ENCODE assay signal across 1 cellular context in the genomic region with DNA sequence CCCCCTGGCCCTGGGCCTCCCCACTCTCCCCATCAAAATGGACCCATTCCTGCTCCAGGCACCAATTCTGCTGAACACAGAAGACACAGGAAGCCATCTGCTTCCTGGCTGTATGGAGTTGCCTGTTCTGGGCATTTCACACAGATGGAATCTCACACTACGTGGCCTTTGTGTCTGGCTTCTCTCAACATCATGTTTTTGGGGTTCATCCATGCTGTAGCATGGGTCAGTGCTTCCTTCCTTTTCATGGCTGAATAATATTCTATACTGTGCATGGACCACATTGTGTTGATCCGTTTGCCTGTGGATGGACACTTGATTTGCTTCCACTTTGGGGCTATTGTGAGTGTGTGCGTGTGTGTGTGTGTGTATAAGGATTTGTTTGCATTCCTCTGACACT.
TF ChIP-seq lines count a peak whose summit lies in the region.

No MANE protein-coding gene starts in this region.

TF ChIP-seq in IMR-90, 13 proteins besides CTCF, POLR2A, EP300 and RAD21 (continued from another document):
- TF ChIP-seq, protein P1, sequence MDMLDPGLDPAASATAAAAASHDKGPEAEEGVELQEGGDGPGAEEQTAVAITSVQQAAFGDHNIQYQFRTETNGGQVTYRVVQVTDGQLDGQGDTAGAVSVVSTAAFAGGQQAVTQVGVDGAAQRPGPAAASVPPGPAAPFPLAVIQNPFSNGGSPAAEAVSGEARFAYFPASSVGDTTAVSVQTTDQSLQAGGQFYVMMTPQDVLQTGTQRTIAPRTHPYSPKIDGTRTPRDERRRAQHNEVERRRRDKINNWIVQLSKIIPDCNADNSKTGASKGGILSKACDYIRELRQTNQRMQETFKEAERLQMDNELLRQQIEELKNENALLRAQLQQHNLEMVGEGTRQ (IDR thresholded peaks at IDR 0.05; ENCODE audit: low read depth, low read length): no peak
- TF ChIP-seq MAZ (IDR thresholded peaks at IDR 0.05; ENCODE audit: borderline replicate concordance, low read depth, low read length): no peak
- no peak for TF ChIP-seq CEBPB (IDR thresholded peaks at IDR 0.05; ENCODE audit: low read depth, low read length)
- TF ChIP-seq, protein P2, sequence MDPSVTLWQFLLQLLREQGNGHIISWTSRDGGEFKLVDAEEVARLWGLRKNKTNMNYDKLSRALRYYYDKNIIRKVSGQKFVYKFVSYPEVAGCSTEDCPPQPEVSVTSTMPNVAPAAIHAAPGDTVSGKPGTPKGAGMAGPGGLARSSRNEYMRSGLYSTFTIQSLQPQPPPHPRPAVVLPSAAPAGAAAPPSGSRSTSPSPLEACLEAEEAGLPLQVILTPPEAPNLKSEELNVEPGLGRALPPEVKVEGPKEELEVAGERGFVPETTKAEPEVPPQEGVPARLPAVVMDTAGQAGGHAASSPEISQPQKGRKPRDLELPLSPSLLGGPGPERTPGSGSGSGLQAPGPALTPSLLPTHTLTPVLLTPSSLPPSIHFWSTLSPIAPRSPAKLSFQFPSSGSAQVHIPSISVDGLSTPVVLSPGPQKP (IDR thresholded peaks at IDR 0.05; ENCODE audit: borderline replicate concordance, low read depth, low read length): no peak
- TF ChIP-seq MXI1 (IDR thresholded peaks at IDR 0.05; ENCODE audit: borderline replicate concordance, low read depth, low read length): no peak
